ENCODE assay signal across 25 cellular contexts in the genomic region with DNA sequence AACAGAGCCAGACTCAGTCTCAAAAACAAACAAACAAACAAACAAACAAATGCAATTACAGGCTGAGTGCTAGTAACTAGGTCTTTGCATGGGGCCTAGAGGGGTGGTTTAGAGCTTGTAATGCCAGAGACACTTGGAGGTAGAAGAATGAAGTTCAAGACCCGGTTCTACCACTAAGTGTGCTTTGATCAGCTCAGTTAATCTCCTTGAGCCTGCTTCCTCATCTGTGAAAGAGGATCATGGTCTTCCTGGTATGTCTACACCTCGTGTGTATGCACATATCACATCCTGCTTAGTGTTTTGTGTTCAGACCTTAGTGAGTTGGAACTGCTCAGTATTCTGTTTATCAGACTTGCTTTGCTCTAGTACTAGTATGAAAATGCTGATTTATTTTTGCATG. TPM values are rescaled to one million over a fixed set of nuclear protein-coding genes. Genes with fewer than 3 reads are reported as not detected.
DNase-seq lines count a peak whose midpoint lies in the region; ATAC-seq and TF ChIP-seq lines count a peak whose summit lies in the region.
"Had no signal": no experiment of that assay in that cellular context is flagged by ENCODE, and none has a peak within 500 bp of the region (broad histone marks: within the 10 kb centered on the region; RNA-seq: fewer than 3 reads in every experiment).

No MANE protein-coding gene starts in this region.

- no peak for TF ChIP-seq CTCF in breast epithelium (IDR thresholded peaks at IDR 0.05)
- TF ChIP-seq CTCF in MCF 10A (IDR thresholded peaks at IDR 0.05; ENCODE audit: unreplicated experiment): no peak
- TF ChIP-seq CTCF in epithelial cell of esophagus (IDR thresholded peaks at IDR 0.05; ENCODE audit: insufficient read depth, low read depth, low read length, missing control alignments): no peak
- TF ChIP-seq CTCF in hepatocyte (IDR thresholded peaks at IDR 0.05; ENCODE audit: poor library complexity): no peak

- no peaks in the 10 kb centered on the region for H3K79me2 ChIP-seq in hepatocyte

- peaks cover 29% of the 10 kb centered on the region for H3K4me1 Mint-ChIP-seq in MCF 10A (ENCODE audit: insufficient read depth, unreplicated experiment)
- H3K4me1 Mint-ChIP-seq: central memory CD8-positive, alpha-beta T cell had no signal

- intact Hi-C loops in breast epithelium (cut with DNase I; ENCODE audit: low total_unique reads) (no loop called here), MCF 10A (cut with micrococcal nuclease) (no loop called here)

- H3K27ac ChIP-seq in breast epithelium (peak overlapping the region; percentile 38 to 65), hepatocyte (no peak overlapping the region)
- H3K27ac ChIP-seq: heart left ventricle, HL-60 had no signal

- H3K4me3 ChIP-seq in breast epithelium: no peak overlapping the region
- no peak overlapping the region for H3K4me3 ChIP-seq in epithelial cell of esophagus (ENCODE audit: low read length)
- no peak overlapping the region for H3K4me3 ChIP-seq in hepatocyte
- no peak overlapping the region for H3K4me3 ChIP-seq in HAP-1
- H3K4me3 ChIP-seq: heart left ventricle had no signal

- CTCF ChIA-PET in MCF 10A (lab: Yijun Ruan, JAX): interaction anchor here (1.2 kb wide), 1 partner anchor 37 kb away, joined by 4 read pairs; no protein-coding TSS in a partner anchor

- WGBS in hepatocyte (ENCODE audit: low lambda C conversion rate, missing lambda C conversion rate): 63% methylated on average over 2 of the region's 2 CpGs

- no TSS peak for BruUV-seq in MCF 10A (replicated peaks; lab: Mats Ljungman, UMichigan)

- H2AFZ ChIP-seq in hepatocyte: no peak overlapping the region

- POLR2A ChIA-PET in MCF 10A (lab: Yijun Ruan, JAX): interaction anchor here (2.3 to 3.0 kb wide), 2 partner anchors 28 to 95 kb away, joined by 11 to 17 read pairs; partner anchors contain the start of genes NOL10 and PDIA6

- H3K9me3 Mint-ChIP-seq in MCF 10A (ENCODE audit: unreplicated experiment): no peaks in the 10 kb centered on the region
- H3K9me3 Mint-ChIP-seq: activated naive CD8-positive, alpha-beta T cell treated with anti-CD3 and anti-CD28 coated beads for 36 hours; central memory CD8-positive, alpha-beta T cell; H9 had no signal

- no peak for ATAC-seq in GM19328 (IDR thresholded peaks at IDR 0.05; ENCODE audit: unreplicated experiment)
- ATAC-seq: heart left ventricle, left colon had no signal

- TF ChIP-seq POLR2A in breast epithelium (IDR thresholded peaks at IDR 0.05): no peak

- H3K36me3 ChIP-seq in breast epithelium: no peaks in the 10 kb centered on the region
- no peaks in the 10 kb centered on the region for H3K36me3 ChIP-seq in hepatocyte (replicated peaks; ENCODE audit: insufficient read depth, low read depth)
- no peaks in the 10 kb centered on the region for H3K36me3 ChIP-seq in HAP-1 (replicated peaks)
- H3K36me3 ChIP-seq: heart left ventricle had no signal

- H4K20me1 ChIP-seq in hepatocyte (ENCODE audit: insufficient read depth, poor library complexity, severe bottlenecking): no peaks in the 10 kb centered on the region

- in situ Hi-C loops in HAP-1 (cut with MboI; ENCODE audit: low sequenced_read_pairs): no loop called here

- no peak overlapping the region for H3K4me3 Mint-ChIP-seq in MCF 10A (ENCODE audit: unreplicated experiment)
- H3K4me3 Mint-ChIP-seq: activated naive CD8-positive, alpha-beta T cell treated with anti-CD3 and anti-CD28 coated beads for 36 hours; central memory CD8-positive, alpha-beta T cell; H9 had no signal

- H3K36me3 Mint-ChIP-seq in MCF 10A (ENCODE audit: insufficient read depth, unreplicated experiment): no peaks in the 10 kb centered on the region
- H3K36me3 Mint-ChIP-seq: activated naive CD8-positive, alpha-beta T cell treated with anti-CD3 and anti-CD28 coated beads for 36 hours had no signal

- H3K27me3 Mint-ChIP-seq in MCF 10A (ENCODE audit: insufficient read depth, unreplicated experiment): peaks cover 4% of the 10 kb centered on the region

- no peaks in the 10 kb centered on the region for H3K9me2 ChIP-seq in hepatocyte (replicated peaks; ENCODE audit: insufficient read depth)

- peaks cover 0 to 10% of the 10 kb centered on the region in 2 donors for H3K4me1 ChIP-seq in breast epithelium
- H3K4me1 ChIP-seq in hepatocyte (ENCODE audit: insufficient read depth): peaks cover 4% of the 10 kb centered on the region
- H3K4me1 ChIP-seq in HAP-1: peaks cover 5% of the 10 kb centered on the region; the same call in 1 of the 2 replicates

- H3K4me2 ChIP-seq in hepatocyte: no peak overlapping the region

- DNase-seq in breast epithelium (ENCODE audit: low spot score in 2 of 2) (no peak), MCF 10A (ENCODE audit: unreplicated experiment) (no peak), OCI-M1 (lab: John Stamatoyannopoulos, UW) (peak; percentile 50), epithelial cell of esophagus (ENCODE audit: low read depth) (peak; percentile 32), hepatocyte (ENCODE audit: low spot score) (no peak), HAP-1 (ENCODE audit: low spot score in 2 of 2) (no peak), AML-193 (lab: John Stamatoyannopoulos, UW) (no peak)
- DNase-seq: activated CD4-positive, alpha-beta T cell treated with anti-CD3 and anti-CD28 coated beads, Interleukin-2, amount 50 U/mL, for 48 hours; activated CD4-positive, CD25-positive, alpha-beta regulatory T cell; activated CD8-positive, alpha-beta memory T cell treated with anti-CD3 and anti-CD28 coated beads, Interleukin-2, amount 50 U/mL, for 48 hours; activated naive CD8-positive, alpha-beta T cell treated with anti-CD3 and anti-CD28 coated beads for 36 hours; Caco-2; dermis blood vessel endothelial cell; H9; heart left ventricle; left colon; mesenchymal stem cell; NCI-H2029 treated with DMSO at 0.1 percent for 48 hours; NCI-H226; T-helper 2 cell had no signal

- H3K27me3 ChIP-seq in breast epithelium (peaks cover 0 to 15% of the 10 kb centered on the region in 2 donors), hepatocyte (peaks cover 53% of the 10 kb centered on the region), HAP-1 (ENCODE audit: low read depth) (peaks cover 34% of the 10 kb centered on the region)

- no peak overlapping the region for H3K27ac Mint-ChIP-seq in MCF 10A (ENCODE audit: low read depth, unreplicated experiment)
- H3K27ac Mint-ChIP-seq: activated naive CD8-positive, alpha-beta T cell treated with anti-CD3 and anti-CD28 coated beads for 36 hours; H9 had no signal

- no peaks in the 10 kb centered on the region for H3K9me3 ChIP-seq in breast epithelium
- H3K9me3 ChIP-seq in hepatocyte (ENCODE audit: low read depth): no peaks in the 10 kb centered on the region
- no peaks in the 10 kb centered on the region for H3K9me3 ChIP-seq in HAP-1
- H3K9me3 ChIP-seq: Caco-2, heart left ventricle had no signal

RNA-seq across cellular contexts. Expression of gene ATP6V1C2, which starts 4.8 kb away (rescaled TPM):
- total RNA-seq in breast epithelium: 10 to 100 TPM in 1 of 3 donors, under 1 TPM in 2; 0.16 to 18.7 (median 0.66) TPM
- 0.19 and 0.47 TPM in 2 replicates for total RNA-seq in MCF 10A (2022)
- 0.32 and 0.57 TPM in 2 replicates for total RNA-seq in hepatocyte
- polyA plus RNA-seq in hepatocyte: 1.3 and 2.0 TPM in 2 replicates
- total RNA-seq: activated naive CD8-positive, alpha-beta T cell treated with anti-CD3 and anti-CD28 coated beads for 36 hours; LHCN-M2; myocyte had no signal

RNA-seq across cellular contexts. Expression of gene NOL10, which starts 26.8 kb away (rescaled TPM):
- total RNA-seq in breast epithelium: 10 to 100 TPM; 23.5 to 41.6 (median 31.1) TPM
- 35.4 and 40.9 TPM in 2 replicates for total RNA-seq in MCF 10A (2022)
- total RNA-seq in hepatocyte: 25.2 and 28.4 TPM in 2 replicates
- 15.7 and 20.3 TPM in 2 replicates for polyA plus RNA-seq in hepatocyte

Comparison
In these comparisons a context has a peak if more than half of its experiments do, and no peak if none do; other contexts are left out.
1. DNase-seq: peak in OCI-M1 (single experiment) and epithelial cell of esophagus (single experiment); none in breast epithelium (0 of 2), MCF 10A (single experiment), hepatocyte (single experiment), HAP-1 (0 of 2) and AML-193 (0 of 2).